In genomic region chr2:73202156-73203054, GRCh38 we compare ENCODE assay signal across 8 cellular contexts. TPM values are rescaled to one million over a fixed set of nuclear protein-coding genes. Genes with fewer than 3 reads are reported as not detected.
DNase-seq lines count a peak whose midpoint lies in the region; ATAC-seq and TF ChIP-seq lines count a peak whose summit lies in the region.

Gene NOTO (plus strand): TSS chr2:73202574. CDS start chr2:73202667, 93 bp downstream.

- H3K36me3 Mint-ChIP-seq in T-cell, result no peaks in the 10 kb centered on the region

- H3K27ac Mint-ChIP-seq in T-cell, result no peak within 1 kb of the TSS

- H3K4me2 ChIP-seq in fibroblast of lung (ENCODE audit: extremely low read depth, insufficient read depth, low read length), result peak within 1 kb of the TSS; percentile 59
- H3K4me2 ChIP-seq in parathyroid adenoma (ENCODE audit: low read length), result peak within 1 kb of the TSS; percentile 67

- H2AFZ ChIP-seq in fibroblast of lung (ENCODE audit: low read length) (no peak within 1 kb of the TSS), parathyroid adenoma (peak within 1 kb of the TSS; percentile 73)

- intact Hi-C loops in lower leg skin (cut with DNase I; ENCODE audit: low total_unique reads), result no loop called here

- H3K27me3 ChIP-seq in fibroblast of lung (ENCODE audit: control insufficient read depth, insufficient read depth, low read length) (peaks cover 40% of the 10 kb centered on the region), parathyroid adenoma (ENCODE audit: control insufficient read depth, insufficient read depth, low read length) (peaks cover 8% of the 10 kb centered on the region)

- no peaks in the 10 kb centered on the region for H3K79me2 ChIP-seq in fibroblast of lung (ENCODE audit: control insufficient read depth, insufficient read depth, low read length)
- no peaks in the 10 kb centered on the region for H3K79me2 ChIP-seq in parathyroid adenoma

- POLR2A ChIA-PET in T-cell (lab: Charles Lee), result no interaction called here

- H3K36me3 ChIP-seq in fibroblast of lung (ENCODE audit: control insufficient read depth, insufficient read depth, low read length) (no peaks in the 10 kb centered on the region), parathyroid adenoma (ENCODE audit: control insufficient read depth, insufficient read depth, low read length) (no peaks in the 10 kb centered on the region)

- TF ChIP-seq CTCF in fibroblast of lung (conservative IDR thresholded peaks at IDR 0.05 in 1 of 2, IDR thresholded peaks at IDR 0.05 in 1 of 2; ENCODE audit: low read depth in 1 of 2, low read length in 2 of 2) (no peak), parathyroid adenoma (IDR thresholded peaks at IDR 0.05) (no peak), lower leg skin (IDR thresholded peaks at IDR 0.05) (no peak)

- H3K4me3 ChIP-seq in fibroblast of lung (replicated peaks in 1 of 4; ENCODE audit: control extremely low read depth in 1 of 4, insufficient read depth in 1 of 4, low read depth in 3 of 4, low read length in 4 of 4), result peak within 1 kb of the TSS in 2 of 4 experiments; percentile 2 to 27
- peak within 1 kb of the TSS; percentile 37 for H3K4me3 ChIP-seq in parathyroid adenoma (ENCODE audit: low read depth, low read length)
- H3K4me3 ChIP-seq in lower leg skin (ENCODE audit: low read depth, poor library complexity, severe bottlenecking), result no peak within 1 kb of the TSS

- H3K9ac ChIP-seq in fibroblast of lung (ENCODE audit: insufficient read depth, low read length) (no peak within 1 kb of the TSS), parathyroid adenoma (no peak within 1 kb of the TSS)

- 1 to 2% methylated on average over 65 to 67 of the region's 87 CpGs for WGBS in lower leg skin, 2 donors

- no peak for TF ChIP-seq POLR2A in lower leg skin (IDR thresholded peaks at IDR 0.05)

- H3K4me3 Mint-ChIP-seq in T-cell, result peak within 1 kb of the TSS; percentile 46 to 72 (median 60)

- ATAC-seq in T-cell (replicated peaks in 1 of 4) (peak; percentile 53 to 60 (median 56)), HG03342 (IDR thresholded peaks at IDR 0.05; ENCODE audit: unreplicated experiment) (no peak), GM18520 (IDR thresholded peaks at IDR 0.05; ENCODE audit: unreplicated experiment) (no peak)

- H3K4me1 ChIP-seq in fibroblast of lung (ENCODE audit: control insufficient read depth, extremely low read depth, insufficient read depth, low read length), result no peaks in the 10 kb centered on the region
- H3K4me1 ChIP-seq in parathyroid adenoma, result no peaks in the 10 kb centered on the region

- CTCF ChIA-PET in T-cell (lab: Charles Lee), result interaction anchor here in 1 of 2 donors (1.0 kb wide), 1 partner anchor 10 kb away, joined by 3 read pairs; no protein-coding TSS in a partner anchor

- peaks cover 6 to 11% (median 9%) of the 10 kb centered on the region in 3 donors for H3K4me1 Mint-ChIP-seq in T-cell

- DNase-seq in EH (ENCODE audit: low read depth) (peak; percentile 31), T-cell (no peak), fibroblast of lung (ENCODE audit: low read depth in 2 of 2) (peak in 1 of 2 donors; percentile 34), lower leg skin (ENCODE audit: low spot score in 2 of 2) (no peak), midbrain (lab: John Stamatoyannopoulos, UW) (no peak)

- H3K27ac ChIP-seq in fibroblast of lung (ENCODE audit: insufficient read depth, low read length) (no peak within 1 kb of the TSS), parathyroid adenoma (no peak within 1 kb of the TSS)

- H3K9me3 ChIP-seq in fibroblast of lung (ENCODE audit: control insufficient read depth, insufficient read depth, low read depth, low read length) (no peaks in the 10 kb centered on the region), parathyroid adenoma (ENCODE audit: control insufficient read depth, low read length) (no peaks in the 10 kb centered on the region)

- peaks cover 41 to 51% of the 10 kb centered on the region in 2 donors for H3K27me3 Mint-ChIP-seq in T-cell

- no peaks in the 10 kb centered on the region for H4K20me1 ChIP-seq in fibroblast of lung (ENCODE audit: control insufficient read depth, extremely low read depth, insufficient read depth, low read length)

- H3K9me3 Mint-ChIP-seq in T-cell, result no peaks in the 10 kb centered on the region

RNA-seq across cellular contexts. Expression of gene NOTO, which starts in this region (rescaled TPM):
- total RNA-seq in T-cell (not detected), fibroblast of lung (not detected in 2 replicates), lower leg skin (not detected)
- not detected in 2 replicates for polyA plus RNA-seq in fibroblast of lung
- polyA plus RNA-seq in fibroblast of lung (2012), result not detected in 2 replicates
- not detected in 2 replicates for polyA minus RNA-seq in fibroblast of lung (ENCODE audit: low replicate concordance)

Comparison
In these comparisons a context has a peak if more than half of its experiments do, and no peak if none do; other contexts are left out.
1. Peak in ATAC-seq in T-cell; RNA of the gene not detected or under 1 TPM.